ENCODE assay signal across 8 cellular contexts in genomic region chr2:189763908-189764661, GRCh38. TPM values are rescaled to one million over a fixed set of nuclear protein-coding genes. Genes with fewer than 3 reads are reported as not detected.
A peak's percentile ranks its signal among the peaks of the same experiment; 100 is the strongest.
DNase-seq lines count a peak whose midpoint lies in the region; ATAC-seq and TF ChIP-seq lines count a peak whose summit lies in the region.

No MANE protein-coding gene starts in this region.

- in situ Hi-C loops in GM23248 (cut with MboI): no loop called here

- H3K9ac ChIP-seq in GM23248: peak overlapping the region; percentile 81
- H3K9ac ChIP-seq in iPS-20b (ENCODE audit: low read depth, low read length): peak overlapping the region; percentile 97; the same call in 1 of the 2 replicates

- H4K20me1 ChIP-seq in GM23248 (ENCODE audit: insufficient read depth): no peaks in the 10 kb centered on the region

- no peaks in the 10 kb centered on the region for H3K9me3 Mint-ChIP-seq in T-cell
- H3K9me3 Mint-ChIP-seq in effector memory CD8-positive, alpha-beta T cell: no peaks in the 10 kb centered on the region

- H3F3A ChIP-seq in GM23248 (ENCODE audit: insufficient read depth): peaks cover 50% of the 10 kb centered on the region

- H3K4me2 ChIP-seq in GM23248 (ENCODE audit: unreplicated experiment): peak overlapping the region; percentile 93

- no peaks in the 10 kb centered on the region for H3K9me2 ChIP-seq in GM23248 (ENCODE audit: insufficient read depth)

- no peaks in the 10 kb centered on the region for H3K27me3 Mint-ChIP-seq in T-cell
- no peaks in the 10 kb centered on the region for H3K27me3 Mint-ChIP-seq in effector memory CD8-positive, alpha-beta T cell

- H3K4me3 ChIP-seq in BE2C (ENCODE audit: low read depth, low read length): peak overlapping the region; percentile 100; the same call in 1 of the 2 replicates
- H3K4me3 ChIP-seq in GM23248: peak overlapping the region; percentile 91
- H3K4me3 ChIP-seq in iPS-20b (ENCODE audit: low read length): peak overlapping the region; percentile 93; the same call in 1 of the 2 replicates

- peaks cover 16% of the 10 kb centered on the region for H3K36me3 Mint-ChIP-seq in T-cell
- H3K36me3 Mint-ChIP-seq in effector memory CD8-positive, alpha-beta T cell (ENCODE audit: insufficient read depth): peaks cover 26% of the 10 kb centered on the region

- H3K36me3 ChIP-seq in BE2C: no peaks in the 10 kb centered on the region; the same call in 1 of the 2 replicates
- H3K36me3 ChIP-seq in GM23248 (ENCODE audit: low read depth): peaks cover 16% of the 10 kb centered on the region; the same call in 1 of the 2 replicates
- H3K36me3 ChIP-seq in iPS-20b (ENCODE audit: insufficient read depth, low read depth, low read length): peaks cover 17% of the 10 kb centered on the region

- DNase-seq in BE2C: no peak
- peak; percentile 60 for DNase-seq in GM23248
- no peak for DNase-seq in T-cell
- no peak for DNase-seq in foreskin melanocyte
- no peak for DNase-seq in effector memory CD8-positive, alpha-beta T cell
- DNase-seq in epidermal melanocyte (ENCODE audit: insufficient read length, low spot score): no peak
- no peak for DNase-seq in COLO829 (ENCODE audit: low spot score)

- peaks cover 8% of the 10 kb centered on the region; the same call in 1 of the 2 replicates for H3K79me2 ChIP-seq in GM23248 (ENCODE audit: insufficient read depth)

- H3K4me1 ChIP-seq in BE2C: no peaks in the 10 kb centered on the region
- H3K4me1 ChIP-seq in GM23248 (ENCODE audit: insufficient read depth): peaks cover 12% of the 10 kb centered on the region
- H3K4me1 ChIP-seq in iPS-20b (ENCODE audit: insufficient read depth, low read length): no peaks in the 10 kb centered on the region

- peak overlapping the region; percentile 50 to 93 (median 92) for H3K4me3 Mint-ChIP-seq in T-cell
- H3K4me3 Mint-ChIP-seq in effector memory CD8-positive, alpha-beta T cell: no peak overlapping the region

- CTCF ChIA-PET in T-cell (lab: Charles Lee): interaction anchor here (0.6 to 4.0 kb wide), 14 partner anchors 12 to 1917 kb away, joined by 3 to 41 read pairs (median 6); partner anchors contain the start of genes ANKAR (in 1 of the 2), ASNSD1 (in 1 of the 2), ORMDL1 (in 1 of the 2) and PMS1 (in 1 of the 2)

- WGBS in GM23248 (ENCODE audit: low coverage in 1 of 2, low lambda C conversion rate in 2 of 2, missing lambda C conversion rate in 2 of 2), 2 experiments: 67 to 69% methylated on average over 4 of the region's 4 CpGs

- H3K27me3 ChIP-seq in BE2C (no peaks in the 10 kb centered on the region), GM23248 (replicated peaks; ENCODE audit: insufficient read depth) (no peaks in the 10 kb centered on the region), iPS-20b (ENCODE audit: insufficient read depth, low read length) (no peaks in the 10 kb centered on the region)

- H3K27ac ChIP-seq in GM23248: 0 out of 2 replicates have a peak overlapping the region, but pooled peaks have one; percentile 65
- H3K27ac ChIP-seq in iPS-20b (ENCODE audit: low read length): no peak overlapping the region

- peak overlapping the region; percentile 13 to 64 for H3K27ac Mint-ChIP-seq in T-cell
- no peak overlapping the region for H3K27ac Mint-ChIP-seq in effector memory CD8-positive, alpha-beta T cell

- POLR2A ChIA-PET in T-cell (lab: Charles Lee): interaction anchor here (0.6 to 0.7 kb wide), 3 partner anchors 8 to 1436 kb away, joined by 3 to 5 read pairs (median 3); no protein-coding TSS in a partner anchor

- ATAC-seq in T-cell (replicated peaks in 1 of 4): no peak
- no peak for ATAC-seq in effector memory CD8-positive, alpha-beta T cell (replicated peaks)

- H3K9me3 ChIP-seq in BE2C (no peaks in the 10 kb centered on the region), GM23248 (ENCODE audit: low read depth) (no peaks in the 10 kb centered on the region), iPS-20b (ENCODE audit: insufficient read depth, low read depth, low read length) (no peaks in the 10 kb centered on the region)

- TF ChIP-seq CTCF in BE2C (IDR thresholded peaks at IDR 0.05; ENCODE audit: low read depth, low read length): no peak

- H3K4me1 Mint-ChIP-seq in T-cell: peaks cover 11 to 13% (median 11%) of the 10 kb centered on the region in 3 donors
- peaks cover 7 to 9% of the 10 kb centered on the region in 2 donors for H3K4me1 Mint-ChIP-seq in effector memory CD8-positive, alpha-beta T cell (ENCODE audit: low read depth in 2 of 2)

- H2AFZ ChIP-seq in GM23248: peak overlapping the region; percentile 100

RNA-seq across cellular contexts. Expression of gene OSGEPL1, which starts 1.5 kb away (rescaled TPM):
- polyA plus RNA-seq in BE2C (2012; ENCODE audit: insufficient read depth, insufficient read length, low read depth): 11.1 TPM
- total RNA-seq in GM23248 (2014; rRNA removed; shearing (Covaris generic)): 5.3 and 7.5 TPM in 2 replicates
- 5.6 and 6.5 TPM in 2 replicates for polyA plus RNA-seq in GM23248 (2016; fragmentation: Nextera tagmentation; extraction: Ambion mirVana)
- total RNA-seq in T-cell: 10 to 100 TPM in 4 of 5 donors, 1 to 10 TPM in 1; 5.5 to 15.3 (median 13.9) TPM

RNA-seq across cellular contexts. Expression of gene ORMDL1, which starts 20.1 kb away (rescaled TPM):
- 68.6 TPM for polyA plus RNA-seq in BE2C (2012; ENCODE audit: insufficient read depth, insufficient read length, low read depth)
- total RNA-seq in GM23248 (2014; rRNA removed; shearing (Covaris generic)): 71.3 and 74.2 TPM in 2 replicates
- polyA plus RNA-seq in GM23248 (2016; fragmentation: Nextera tagmentation; extraction: Ambion mirVana): 133 and 150 TPM in 2 replicates
- total RNA-seq in T-cell: 100 to 1,000 TPM; 121 to 161 (median 146) TPM

RNA-seq across cellular contexts. Expression of gene PMS1, which starts 20.2 kb away (rescaled TPM):
- 21.4 TPM for polyA plus RNA-seq in BE2C (2012; ENCODE audit: insufficient read depth, insufficient read length, low read depth)
- 18.2 and 18.7 TPM in 2 replicates for total RNA-seq in GM23248 (2014; rRNA removed; shearing (Covaris generic))
- polyA plus RNA-seq in GM23248 (2016; fragmentation: Nextera tagmentation; extraction: Ambion mirVana): 22.2 and 22.3 TPM in 2 replicates
- total RNA-seq in T-cell: 10 to 100 TPM; 23.1 to 30.9 (median 24.8) TPM

Comparison
In these comparisons a context has a peak if more than half of its experiments do, and no peak if none do; other contexts are left out.
1. H3K27ac Mint-ChIP-seq: peak in T-cell (2 of 2); none in effector memory CD8-positive, alpha-beta T cell (0 of 2).
2. H3K4me3 Mint-ChIP-seq: peak in T-cell (3 of 3); none in effector memory CD8-positive, alpha-beta T cell (0 of 2).
3. Peak in every context shown above with its lines, with median percentiles within 50 percentile points of each other: H3K4me3 ChIP-seq.